Comparison of ENCODE assay signal across 8 cellular contexts in genomic region chr1:114715952-114716303, GRCh38. TPM values are rescaled to one million over a fixed set of nuclear protein-coding genes. Genes with fewer than 3 reads are reported as not detected.
A peak's percentile ranks its signal among the peaks of the same experiment; 100 is the strongest.
DNase-seq lines count a peak whose midpoint lies in the region; ATAC-seq and TF ChIP-seq lines count a peak whose summit lies in the region.

No MANE protein-coding gene starts in this region.

- peak; percentile 2 for ATAC-seq in GM19397 (IDR thresholded peaks at IDR 0.05; ENCODE audit: unreplicated experiment)

- H3K9me3 Mint-ChIP-seq in endodermal cell: no peaks in the 10 kb centered on the region

- H3K4me1 Mint-ChIP-seq in endodermal cell: peaks cover 9% of the 10 kb centered on the region

- WGBS in endodermal cell (ENCODE audit: insufficient coverage in 1 of 2, insufficient read length in 1 of 2), 2 experiments: 36 to 40% methylated on average over 2 to 4 of the region's 4 CpGs

- no peaks in the 10 kb centered on the region for H3K9me3 ChIP-seq in endodermal cell (ENCODE audit: control insufficient read depth, low read length)
- H3K9me3 ChIP-seq in neutrophil: no peaks in the 10 kb centered on the region

- H3K27me3 ChIP-seq in endodermal cell (ENCODE audit: control insufficient read depth, insufficient read depth, low read length, poor library complexity, severe bottlenecking) (no peaks in the 10 kb centered on the region), neutrophil (no peaks in the 10 kb centered on the region)

- H3K27me3 Mint-ChIP-seq in endodermal cell (ENCODE audit: insufficient read depth): no peaks in the 10 kb centered on the region

- H3K36me3 ChIP-seq in endodermal cell (ENCODE audit: control insufficient read depth, insufficient read depth, low read length) (peaks cover 83% of the 10 kb centered on the region), neutrophil (peaks cover 77% of the 10 kb centered on the region)

- H3K4me1 ChIP-seq in endodermal cell (ENCODE audit: control insufficient read depth, insufficient read depth, low read length) (peaks cover 5% of the 10 kb centered on the region), neutrophil (ENCODE audit: control insufficient read depth in 1 of 2, insufficient read depth in 1 of 2, low read depth in 1 of 2, low read length in 1 of 2) (peaks cover 13 to 16% of the 10 kb centered on the region in 2 experiments)

- DNase-seq in NCI-H69 (lab: John Stamatoyannopoulos, UW) (peak; percentile 19), endodermal cell (no peak), NCI-H2029 (lab: John Stamatoyannopoulos, UW) (no peak), NCI-H128 (lab: John Stamatoyannopoulos, UW; ENCODE audit: unreplicated experiment) (no peak), NCI-H1436 treated with DMSO at 0.1 percent for 48 hours (lab: John Stamatoyannopoulos, UW) (no peak), NCI-H510A treated with DMSO at 0.1 percent for 48 hours (lab: John Stamatoyannopoulos, UW) (no peak)

- H3K4me3 Mint-ChIP-seq in endodermal cell: peak overlapping the region; percentile 100

- H3K27ac ChIP-seq in endodermal cell (ENCODE audit: low read depth, low read length): peak overlapping the region; percentile 81
- peak overlapping the region; percentile 72 for H3K27ac ChIP-seq in neutrophil

- peaks cover 65% of the 10 kb centered on the region for H3K36me3 Mint-ChIP-seq in endodermal cell (ENCODE audit: low read depth)

- no peak for TF ChIP-seq CTCF in endodermal cell (conservative IDR thresholded peaks at IDR 0.05)
- TF ChIP-seq CTCF in neutrophil (IDR thresholded peaks at IDR 0.05): no peak

- peak overlapping the region; percentile 97 for H3K4me3 ChIP-seq in endodermal cell (ENCODE audit: low read length)
- H3K4me3 ChIP-seq in neutrophil (ENCODE audit: low read depth in 1 of 2, low read length in 1 of 2): peak overlapping the region; percentile 66 to 88

- peak overlapping the region; percentile 97 for H3K9ac ChIP-seq in endodermal cell (ENCODE audit: extremely low read depth, low read length, poor library complexity, severe bottlenecking)

- H3K27ac Mint-ChIP-seq in endodermal cell: peak overlapping the region; percentile 100

RNA-seq across cellular contexts. Expression of gene NRAS, which starts 0.6 kb away (rescaled TPM):
- 10 to 100 TPM; 75.0 to 78.0 TPM for total RNA-seq in endodermal cell
- 70.5 TPM for polyA plus RNA-seq in endodermal cell (2013, experiment 1 of 2)
- polyA plus RNA-seq in endodermal cell (2013, experiment 2 of 2): 71.0 TPM

RNA-seq across cellular contexts. Expression of gene AMPD1, which starts 20.6 kb away (rescaled TPM):
- not detected for total RNA-seq in endodermal cell
- polyA plus RNA-seq in endodermal cell (2013, experiment 1 of 2): not detected
- polyA plus RNA-seq in endodermal cell (2013, experiment 2 of 2): not detected

RNA-seq across cellular contexts. Expression of gene CSDE1, which starts 41.9 kb away (rescaled TPM):
- 100 to 1,000 TPM; 491 to 517 TPM for total RNA-seq in endodermal cell
- polyA plus RNA-seq in endodermal cell (2013, experiment 1 of 2): 479 TPM
- 449 TPM for polyA plus RNA-seq in endodermal cell (2013, experiment 2 of 2)

RNA-seq across cellular contexts. Expression of gene DENND2C, which starts 46.1 kb away (rescaled TPM):
- 10 to 100 TPM; 25.6 to 40.3 TPM for total RNA-seq in endodermal cell
- polyA plus RNA-seq in endodermal cell (2013, experiment 1 of 2): 3.7 TPM
- polyA plus RNA-seq in endodermal cell (2013, experiment 2 of 2): 3.7 TPM
